17 cellular contexts compared by ENCODE assay signal in genomic region chr20:63082939-63083735, GRCh38.
"Had no signal": no experiment of that assay in that cellular context is flagged by ENCODE, and none has a peak within 500 bp of the region (broad histone marks: within the 10 kb centered on the region; RNA-seq: fewer than 3 reads in every experiment).

No MANE protein-coding gene starts in this region.

- DNase-seq: activated CD4-positive, alpha-beta T cell treated with anti-CD3 and anti-CD28 coated beads, Interleukin-2, amount 50 U/mL, for 4 hours; activated effector memory CD4-positive, alpha-beta T cell treated with Interleukin-2 at 50 U/mL for 16 hours; effector CD4-positive, alpha-beta T cell had no signal

- H3K36me3 ChIP-seq: cardiac muscle cell, neutrophil, pancreas, vagina had no signal

- H3K27me3 ChIP-seq: body of pancreas, testis, vagina had no signal

- H3K9me3 Mint-ChIP-seq: type B pancreatic cell had no signal

- H3K36me3 Mint-ChIP-seq: activated naive CD4-positive, alpha-beta T cell treated with anti-CD3 and anti-CD28 coated beads, Interleukin-2, amount 10 ng/mL, durations not matched to agents 7 days and 5 days; mesothelial cell of epicardium; type B pancreatic cell had no signal

- H3K27ac Mint-ChIP-seq: activated naive CD4-positive, alpha-beta T cell treated with anti-CD3 and anti-CD28 coated beads, Interleukin-2, amount 10 ng/mL, durations not matched to agents 7 days and 5 days; activated naive CD8-positive, alpha-beta T cell treated with anti-CD3 and anti-CD28 coated beads, Interleukin-2, amount 50 U/mL, for 24 hours; dendritic cell treated with granulocyte-macrophage colony-stimulating factor and Interleukin-4, amounts not matched to agents 40 ng/mL and 50 ng/mL, for 4 days; mesothelial cell of epicardium; naive thymus-derived CD8-positive, alpha-beta T cell; type B pancreatic cell had no signal

- H3K27ac ChIP-seq: body of pancreas, cardiac muscle cell, neutrophil, pancreas, testis, vagina had no signal

- H3K4me3 ChIP-seq: body of pancreas, cardiac muscle cell, pancreas, smooth muscle cell, testis, vagina had no signal

- H3K9me3 ChIP-seq: body of pancreas, neutrophil, testis, vagina had no signal

- H3K4me1 ChIP-seq: body of pancreas, pancreas, testis, vagina had no signal

- H3K4me2 ChIP-seq: smooth muscle cell had no signal

- H3K4me3 Mint-ChIP-seq: activated naive CD4-positive, alpha-beta T cell treated with anti-CD3 and anti-CD28 coated beads, Interleukin-2, amount 10 ng/mL, durations not matched to agents 7 days and 5 days; activated naive CD8-positive, alpha-beta T cell treated with anti-CD3 and anti-CD28 coated beads, Interleukin-2, amount 50 U/mL, for 24 hours; dendritic cell treated with granulocyte-macrophage colony-stimulating factor and Interleukin-4, amounts not matched to agents 40 ng/mL and 50 ng/mL, for 4 days; mesothelial cell of epicardium; naive thymus-derived CD8-positive, alpha-beta T cell; type B pancreatic cell had no signal

- H3K4me1 Mint-ChIP-seq: activated naive CD4-positive, alpha-beta T cell treated with anti-CD3 and anti-CD28 coated beads, Interleukin-2, amount 10 ng/mL, durations not matched to agents 7 days and 5 days; activated naive CD8-positive, alpha-beta T cell treated with anti-CD3 and anti-CD28 coated beads, Interleukin-2, amount 50 U/mL, for 24 hours; mesothelial cell of epicardium; naive thymus-derived CD8-positive, alpha-beta T cell had no signal

- ATAC-seq: body of pancreas, sciatic nerve had no signal
